Comparison of ENCODE assay signal across 15 cellular contexts in genomic region chr1:163290025-163290610, GRCh38. TPM values are rescaled to one million over a fixed set of nuclear protein-coding genes. Genes with fewer than 3 reads are reported as not detected.
DNase-seq lines count a peak whose midpoint lies in the region; ATAC-seq and TF ChIP-seq lines count a peak whose summit lies in the region.
"Had no signal": no experiment of that assay in that cellular context is flagged by ENCODE, and none has a peak within 500 bp of the region (broad histone marks: within the 10 kb centered on the region; RNA-seq: fewer than 3 reads in every experiment).

No MANE protein-coding gene starts in this region.

- no peaks in the 10 kb centered on the region for H3K4me1 ChIP-seq in breast epithelium
- H3K4me1 ChIP-seq: Peyer's patch had no signal

- CTCF ChIA-PET in MCF 10A (lab: Yijun Ruan, JAX), result interaction anchor here (1.0 to 1.7 kb wide), 4 partner anchors 25 to 436 kb away, joined by 3 to 5 read pairs (median 4); no protein-coding TSS in a partner anchor

- H3K9me3 ChIP-seq in breast epithelium, result peaks cover 0 to 4% of the 10 kb centered on the region in 2 donors
- H3K9me3 ChIP-seq: Peyer's patch had no signal

- H3K4me3 ChIP-seq in breast epithelium (no peak overlapping the region), lower leg skin (ENCODE audit: low read depth, poor library complexity, severe bottlenecking) (no peak overlapping the region)
- H3K4me3 ChIP-seq: Peyer's patch had no signal

- POLR2A ChIA-PET in MCF 10A (lab: Yijun Ruan, JAX), result interaction anchor here (1.2 to 1.5 kb wide), 2 partner anchors 10 to 12 kb away, joined by 3 to 4 read pairs; no protein-coding TSS in a partner anchor

- no peaks in the 10 kb centered on the region for H3K27me3 ChIP-seq in breast epithelium
- H3K27me3 ChIP-seq: Peyer's patch had no signal

- peaks cover 9% of the 10 kb centered on the region for H3K9me3 Mint-ChIP-seq in MCF 10A (ENCODE audit: unreplicated experiment)

- ATAC-seq in GM19452 (IDR thresholded peaks at IDR 0.05; ENCODE audit: unreplicated experiment), result no peak

- H3K36me3 ChIP-seq in breast epithelium, result no peaks in the 10 kb centered on the region
- H3K36me3 ChIP-seq: Peyer's patch had no signal

- peaks cover 6% of the 10 kb centered on the region for H3K4me1 Mint-ChIP-seq in MCF 10A (ENCODE audit: insufficient read depth, unreplicated experiment)

- H3K27ac ChIP-seq in breast epithelium (peak overlapping the region in 1 of 2 donors; percentile 40), epithelial cell of prostate (peak overlapping the region; percentile 10)
- H3K27ac ChIP-seq: Peyer's patch had no signal

- H3K27ac Mint-ChIP-seq in MCF 10A (ENCODE audit: low read depth, unreplicated experiment), result peak overlapping the region; percentile 8
- H3K27ac Mint-ChIP-seq: activated T-cell treated with anti-CD3 and anti-CD28 coated beads, Interleukin-2, amount 50 U/mL, for 24 hours had no signal

- no peak overlapping the region for H3K4me3 Mint-ChIP-seq in MCF 10A (ENCODE audit: unreplicated experiment)
- H3K4me3 Mint-ChIP-seq: activated T-cell treated with anti-CD3 and anti-CD28 coated beads, Interleukin-2, amount 50 U/mL, for 24 hours had no signal

- DNase-seq in MCF 10A (ENCODE audit: unreplicated experiment), result peak; percentile 91
- DNase-seq in breast epithelium (ENCODE audit: low spot score in 2 of 2), result no peak
- DNase-seq in NCI-H2196 (lab: John Stamatoyannopoulos, UW; ENCODE audit: unreplicated experiment), result peak; percentile 57
- peak; percentile 10 for DNase-seq in epithelial cell of prostate (ENCODE audit: low read depth, low spot score)
- DNase-seq in kidney glomerular epithelial cell (lab: John Stamatoyannopoulos, UW), result no peak
- DNase-seq in effector CD8-positive, alpha-beta T cell (lab: John Stamatoyannopoulos, UW), result no peak
- DNase-seq in lower leg skin (ENCODE audit: low spot score in 2 of 2), result no peak
- DNase-seq: activated CD4-positive, alpha-beta T cell treated with anti-CD3 and anti-CD28 coated beads, Interleukin-2, amount 50 U/mL, for 1 hour; activated T-cell treated with anti-CD3 and anti-CD28 coated beads, Interleukin-2, amount 50 U/mL, for 24 hours; Kasumi-1; midbrain; NCI-H510A; Peyer's patch; small intestine had no signal

- no peaks in the 10 kb centered on the region for H3K27me3 Mint-ChIP-seq in MCF 10A (ENCODE audit: insufficient read depth, unreplicated experiment)
- H3K27me3 Mint-ChIP-seq: activated T-cell treated with anti-CD3 and anti-CD28 coated beads, Interleukin-2, amount 50 U/mL, for 24 hours had no signal

- peaks cover 8% of the 10 kb centered on the region for H3K36me3 Mint-ChIP-seq in MCF 10A (ENCODE audit: insufficient read depth, unreplicated experiment)

- no TSS peak for BruUV-seq in MCF 10A (replicated peaks; lab: Mats Ljungman, UMichigan)

- no peak for TF ChIP-seq CTCF in MCF 10A (IDR thresholded peaks at IDR 0.05; ENCODE audit: unreplicated experiment)
- TF ChIP-seq CTCF in breast epithelium (IDR thresholded peaks at IDR 0.05), result no peak
- no peak for TF ChIP-seq CTCF in lower leg skin (IDR thresholded peaks at IDR 0.05)

- intact Hi-C loops in MCF 10A (cut with micrococcal nuclease), result loop anchor here (10.0 kb wide), 1 partner anchor 55 kb away; no protein-coding TSS in a partner anchor
- intact Hi-C loops in breast epithelium (cut with DNase I; ENCODE audit: low total_unique reads), result no loop called here
- intact Hi-C loops in lower leg skin (cut with DNase I; ENCODE audit: low total_unique reads), result no loop called here

- TF ChIP-seq POLR2A in breast epithelium (IDR thresholded peaks at IDR 0.05) (no peak), lower leg skin (IDR thresholded peaks at IDR 0.05) (no peak)

- WGBS in lower leg skin, 2 donors, result 62 to 77% methylated on average over 6 of the region's 6 CpGs

RNA-seq across cellular contexts. Expression of gene NUF2, which starts 31.6 kb away (rescaled TPM):
- total RNA-seq in MCF 10A (2022) (14.7 and 23.8 TPM in 2 replicates), breast epithelium (1 to 10 TPM in 1 of 3 donors, under 1 TPM in 1, not detected in 1; 0.29 to 1.3 TPM), lower leg skin (1 to 10 TPM in 3 of 4 donors, under 1 TPM in 1; 0.29 to 2.9 (median 2.5) TPM)

Comparison
In these comparisons a context has a peak if more than half of its experiments do, and no peak if none do; other contexts are left out.
1. DNase-seq: peak in MCF 10A (single experiment), NCI-H2196 (single experiment) and epithelial cell of prostate (single experiment); none in breast epithelium (0 of 2), kidney glomerular epithelial cell (single experiment), effector CD8-positive, alpha-beta T cell (single experiment) and lower leg skin (0 of 2).